Comparison of ENCODE assay signal across 23 cellular contexts in genomic region chr15:71687902-71688508, GRCh38.
DNase-seq lines count a peak whose midpoint lies in the region; ATAC-seq and TF ChIP-seq lines count a peak whose summit lies in the region.
"Had no signal": no experiment of that assay in that cellular context is flagged by ENCODE, and none has a peak within 500 bp of the region (broad histone marks: within the 10 kb centered on the region; RNA-seq: fewer than 3 reads in every experiment).

No MANE protein-coding gene starts in this region.

- DNase-seq in EH (ENCODE audit: low read depth) (peak; percentile 76), NCI-H226 (peak; percentile 41), choroid plexus epithelial cell (ENCODE audit: low read depth) (peak; percentile 73), left kidney (ENCODE audit: low read depth, low spot score) (peak; percentile 21), 8988T (no peak), NCI-H2196 treated with DMSO at 0.1 percent for 48 hours (lab: John Stamatoyannopoulos, UW; ENCODE audit: unreplicated experiment) (no peak)
- DNase-seq in CD8-positive, alpha-beta memory T cell, result no peak
- DNase-seq: activated B cell treated with CpG ODN at 0.5 μM for 24 hours; activated CD4-positive, alpha-beta memory T cell treated with anti-CD3 and anti-CD28 coated beads for 36 hours; activated gamma-delta T cell treated with Interleukin-2 at 50 U/mL for 16 hours; amygdala; GOT3; head of caudate nucleus; Karpas-422; NCI-H2081; NCI-H510A treated with DMSO at 0.1 percent for 48 hours; occipital lobe; stimulated activated CD4-positive, alpha-beta T cell treated with anti-CD3 and anti-CD28 coated beads, Interleukin-15, amount 100 ng/mL, for 24 hours; T-helper 9 cell had no signal

- no peak overlapping the region for H3K27ac Mint-ChIP-seq in CD8-positive, alpha-beta memory T cell
- H3K27ac Mint-ChIP-seq: activated B cell treated with CpG ODN at 0.5 μM for 24 hours; activated CD4-positive, alpha-beta memory T cell treated with anti-CD3 and anti-CD28 coated beads for 36 hours had no signal

- no peak overlapping the region for H3K27ac ChIP-seq in CD8-positive, alpha-beta memory T cell (ENCODE audit: low read depth, low read length)

- TF ChIP-seq CTCF in choroid plexus epithelial cell (conservative IDR thresholded peaks at IDR 0.05; ENCODE audit: low read depth, low read length), result no peak

- peaks cover 0 to 1% (median 0%) of the 10 kb centered on the region in 3 donors for H3K36me3 Mint-ChIP-seq in CD8-positive, alpha-beta memory T cell
- H3K36me3 Mint-ChIP-seq: activated CD4-positive, alpha-beta memory T cell treated with anti-CD3 and anti-CD28 coated beads for 36 hours had no signal

- H3K9me3 Mint-ChIP-seq in CD8-positive, alpha-beta memory T cell, result peaks cover 0 to 4% (median 0%) of the 10 kb centered on the region in 5 donors

- H3K9me3 ChIP-seq in CD8-positive, alpha-beta memory T cell (ENCODE audit: low read length), result no peaks in the 10 kb centered on the region
- H3K9me3 ChIP-seq: right atrium auricular region had no signal

- CTCF ChIA-PET in CD8-positive, alpha-beta memory T cell (lab: Charles Lee), result no interaction called here

- H3K4me1 Mint-ChIP-seq in CD8-positive, alpha-beta memory T cell, result no peaks in the 10 kb centered on the region
- H3K4me1 Mint-ChIP-seq: activated B cell treated with CpG ODN at 0.5 μM for 24 hours had no signal

- H3K36me3 ChIP-seq in CD8-positive, alpha-beta memory T cell (ENCODE audit: insufficient read depth, low read length), result no peaks in the 10 kb centered on the region
- H3K36me3 ChIP-seq: right atrium auricular region had no signal

- H3K27me3 ChIP-seq in CD8-positive, alpha-beta memory T cell (ENCODE audit: insufficient read depth, low read length, poor library complexity, severe bottlenecking), result no peaks in the 10 kb centered on the region
- H3K27me3 ChIP-seq: right atrium auricular region had no signal

- no peaks in the 10 kb centered on the region for H3K4me1 ChIP-seq in CD8-positive, alpha-beta memory T cell (ENCODE audit: insufficient read depth, low read length)

- H3K4me3 ChIP-seq in choroid plexus epithelial cell (ENCODE audit: low read depth, low read length), result no peak overlapping the region
- no peak overlapping the region for H3K4me3 ChIP-seq in CD8-positive, alpha-beta memory T cell (ENCODE audit: low read length)
- H3K4me3 ChIP-seq: GM12878, lung, right atrium auricular region had no signal

- peaks cover 1 to 21% of the 10 kb centered on the region in 2 donors for H3K27me3 Mint-ChIP-seq in CD8-positive, alpha-beta memory T cell

- no peak for ATAC-seq in GM18909 (IDR thresholded peaks at IDR 0.05; ENCODE audit: poor library complexity, unreplicated experiment)
- ATAC-seq: GM12878 had no signal

- no peak overlapping the region for H3K4me3 Mint-ChIP-seq in CD8-positive, alpha-beta memory T cell
- H3K4me3 Mint-ChIP-seq: activated B cell treated with CpG ODN at 0.5 μM for 24 hours; activated CD4-positive, alpha-beta memory T cell treated with anti-CD3 and anti-CD28 coated beads for 36 hours had no signal

- POLR2A ChIA-PET in CD8-positive, alpha-beta memory T cell (lab: Charles Lee), result no interaction called here

Comparison
In these comparisons a context has a peak if more than half of its experiments do, and no peak if none do; other contexts are left out.
1. DNase-seq: peak in EH (single experiment), NCI-H226 (single experiment), choroid plexus epithelial cell (single experiment) and left kidney (single experiment); none in 8988T (single experiment), NCI-H2196 treated with DMSO at 0.1 percent for 48 hours (single experiment) and CD8-positive, alpha-beta memory T cell (0 of 5).